ENCODE assay signal across 17 cellular contexts in genomic region chr2:70827388-70827787, GRCh38. TPM values are rescaled to one million over a fixed set of nuclear protein-coding genes. Genes with fewer than 3 reads are reported as not detected.
A peak's percentile ranks its signal among the peaks of the same experiment; 100 is the strongest.
DNase-seq lines count a peak whose midpoint lies in the region; ATAC-seq and TF ChIP-seq lines count a peak whose summit lies in the region.
"Had no signal": no experiment of that assay in that cellular context is flagged by ENCODE, and none has a peak within 500 bp of the region (broad histone marks: within the 10 kb centered on the region; RNA-seq: fewer than 3 reads in every experiment).

No MANE protein-coding gene starts in this region.

- no peak overlapping the region for H3K4me3 Mint-ChIP-seq in T-helper 1 cell treated with Interleukin-12 subunit alpha and Interleukin-12 subunit beta and Interleukin-4 antibody, amounts not matched to agents 30 μg/mL and 1 μg/mL, for 36 hours
- no peak overlapping the region for H3K4me3 Mint-ChIP-seq in activated naive CD4-positive, alpha-beta T cell treated with anti-CD3 and anti-CD28 coated beads, Interleukin-2, amount 50 U/mL, for 24 hours
- no peak overlapping the region for H3K4me3 Mint-ChIP-seq in activated naive CD4-positive, alpha-beta T cell treated with anti-CD3 and anti-CD28 coated beads, Interleukin-2, amount 10 ng/mL, durations not matched to agents 7 days and 5 days
- peak overlapping the region; percentile 23 for H3K4me3 Mint-ChIP-seq in activated T-helper 17 cell treated with anti-CD3 and anti-CD28 coated beads, Interleukin-2, amount 50 U/mL, for 72 hours

- peak overlapping the region; percentile 77 for H3K27ac Mint-ChIP-seq in T-helper 1 cell treated with Interleukin-12 subunit alpha and Interleukin-12 subunit beta and Interleukin-4 antibody, amounts not matched to agents 30 μg/mL and 1 μg/mL, for 36 hours
- H3K27ac Mint-ChIP-seq in activated naive CD4-positive, alpha-beta T cell treated with anti-CD3 and anti-CD28 coated beads, Interleukin-2, amount 50 U/mL, for 24 hours = peak overlapping the region; percentile 53
- H3K27ac Mint-ChIP-seq in activated naive CD4-positive, alpha-beta T cell treated with anti-CD3 and anti-CD28 coated beads, Interleukin-2, amount 10 ng/mL, durations not matched to agents 7 days and 5 days = no peak overlapping the region
- H3K27ac Mint-ChIP-seq in activated T-helper 17 cell treated with anti-CD3 and anti-CD28 coated beads, Interleukin-2, amount 50 U/mL, for 72 hours = peak overlapping the region; percentile 43

- H3K9me3 ChIP-seq in osteoblast (ENCODE audit: low read depth, low read length) (no peaks in the 10 kb centered on the region), gastrocnemius medialis (no peaks in the 10 kb centered on the region)
- H3K9me3 ChIP-seq: Peyer's patch had no signal

- H3K27me3 ChIP-seq in osteoblast (ENCODE audit: insufficient read depth, low read length) = peaks cover 8% of the 10 kb centered on the region
- H3K27me3 ChIP-seq in gastrocnemius medialis = no peaks in the 10 kb centered on the region
- H3K27me3 ChIP-seq: Peyer's patch had no signal

- no peak for TF ChIP-seq CTCF in osteoblast (IDR thresholded peaks at IDR 0.05; ENCODE audit: extremely low read depth, low read depth, low read length)
- no peak for TF ChIP-seq CTCF in gastrocnemius medialis (IDR thresholded peaks at IDR 0.05 in 4 of 5, conservative IDR thresholded peaks at IDR 0.05 in 1 of 5)

- ATAC-seq in activated T-helper 17 cell treated with anti-CD3 and anti-CD28 coated beads, Interleukin-2, amount 50 U/mL, for 72 hours (replicated peaks) = no peak
- ATAC-seq in gastrocnemius medialis = no peak

- H3K27ac ChIP-seq in osteoblast (ENCODE audit: low read depth, low read length) = no peak overlapping the region
- H3K27ac ChIP-seq in gastrocnemius medialis = no peak overlapping the region
- H3K27ac ChIP-seq: Peyer's patch had no signal

- no peak for TF ChIP-seq POLR2A in gastrocnemius medialis (IDR thresholded peaks at IDR 0.05)

- in situ Hi-C loops in gastrocnemius medialis (cut with MboI; ENCODE audit: low sequenced_read_pairs in 4 of 4) = no loop called here

- H3K36me3 ChIP-seq in osteoblast (ENCODE audit: insufficient read depth, low read length) (no peaks in the 10 kb centered on the region), gastrocnemius medialis (no peaks in the 10 kb centered on the region)
- H3K36me3 ChIP-seq: Peyer's patch had no signal

- no peak overlapping the region for H2AFZ ChIP-seq in osteoblast (ENCODE audit: low read length)

- no peaks in the 10 kb centered on the region for H3K27me3 Mint-ChIP-seq in T-helper 1 cell treated with Interleukin-12 subunit alpha and Interleukin-12 subunit beta and Interleukin-4 antibody, amounts not matched to agents 30 μg/mL and 1 μg/mL, for 36 hours (ENCODE audit: low read depth)
- peaks cover 1% of the 10 kb centered on the region for H3K27me3 Mint-ChIP-seq in activated naive CD4-positive, alpha-beta T cell treated with anti-CD3 and anti-CD28 coated beads, Interleukin-2, amount 50 U/mL, for 24 hours
- peaks cover 17% of the 10 kb centered on the region for H3K27me3 Mint-ChIP-seq in activated naive CD4-positive, alpha-beta T cell treated with anti-CD3 and anti-CD28 coated beads, Interleukin-2, amount 10 ng/mL, durations not matched to agents 7 days and 5 days
- peaks cover 6% of the 10 kb centered on the region for H3K27me3 Mint-ChIP-seq in activated T-helper 17 cell treated with anti-CD3 and anti-CD28 coated beads, Interleukin-2, amount 50 U/mL, for 72 hours

- peaks cover 38% of the 10 kb centered on the region for H3K4me1 Mint-ChIP-seq in T-helper 1 cell treated with Interleukin-12 subunit alpha and Interleukin-12 subunit beta and Interleukin-4 antibody, amounts not matched to agents 30 μg/mL and 1 μg/mL, for 36 hours (ENCODE audit: low read depth)
- H3K4me1 Mint-ChIP-seq in activated naive CD4-positive, alpha-beta T cell treated with anti-CD3 and anti-CD28 coated beads, Interleukin-2, amount 50 U/mL, for 24 hours = peaks cover 15% of the 10 kb centered on the region
- peaks cover 28% of the 10 kb centered on the region for H3K4me1 Mint-ChIP-seq in activated naive CD4-positive, alpha-beta T cell treated with anti-CD3 and anti-CD28 coated beads, Interleukin-2, amount 10 ng/mL, durations not matched to agents 7 days and 5 days
- H3K4me1 Mint-ChIP-seq in activated T-helper 17 cell treated with anti-CD3 and anti-CD28 coated beads, Interleukin-2, amount 50 U/mL, for 72 hours = peaks cover 12% of the 10 kb centered on the region

- no peaks in the 10 kb centered on the region for H4K20me1 ChIP-seq in osteoblast (ENCODE audit: insufficient read depth, low read length)

- H3K36me3 Mint-ChIP-seq in T-helper 1 cell treated with Interleukin-12 subunit alpha and Interleukin-12 subunit beta and Interleukin-4 antibody, amounts not matched to agents 30 μg/mL and 1 μg/mL, for 36 hours (ENCODE audit: low read depth) = peaks cover 4% of the 10 kb centered on the region
- no peaks in the 10 kb centered on the region for H3K36me3 Mint-ChIP-seq in activated naive CD4-positive, alpha-beta T cell treated with anti-CD3 and anti-CD28 coated beads, Interleukin-2, amount 50 U/mL, for 24 hours
- no peaks in the 10 kb centered on the region for H3K36me3 Mint-ChIP-seq in activated naive CD4-positive, alpha-beta T cell treated with anti-CD3 and anti-CD28 coated beads, Interleukin-2, amount 10 ng/mL, durations not matched to agents 7 days and 5 days
- H3K36me3 Mint-ChIP-seq in activated T-helper 17 cell treated with anti-CD3 and anti-CD28 coated beads, Interleukin-2, amount 50 U/mL, for 72 hours (ENCODE audit: low read depth) = no peaks in the 10 kb centered on the region

- H3K4me2 ChIP-seq in osteoblast (ENCODE audit: insufficient read depth, low read length) = no peak overlapping the region

- DNase-seq in T-helper 1 cell = no peak
- no peak for DNase-seq in activated naive CD4-positive, alpha-beta T cell treated with anti-CD3 and anti-CD28 coated beads, Interleukin-2, amount 10 ng/mL, durations not matched to agents 7 days and 5 days
- peak; percentile 11 for DNase-seq in osteoblast (ENCODE audit: insufficient read length, low spot score, missing footprints)
- no peak for DNase-seq in gastrocnemius medialis
- DNase-seq in NCI-H1436 treated with DMSO at 0.1 percent for 48 hours (lab: John Stamatoyannopoulos, UW) = no peak
- DNase-seq: C1 segment of cervical spinal cord, COR-L47, NCI-H2029, NCI-H2171 treated with DMSO at 0.1 percent for 48 hours, NCI-H774, Peyer's patch had no signal

- intact Hi-C loops in gastrocnemius medialis (cut with DNase I; ENCODE audit: low total_unique reads) = no loop called here

- no peak overlapping the region for H3K4me3 ChIP-seq in osteoblast (ENCODE audit: insufficient read depth, low read length)
- H3K4me3 ChIP-seq in gastrocnemius medialis = no peak overlapping the region
- H3K4me3 ChIP-seq: Peyer's patch had no signal

- CTCF ChIA-PET in activated naive CD4-positive, alpha-beta T cell treated with anti-CD3 and anti-CD28 coated beads, Interleukin-2, amount 10 ng/mL, durations not matched to agents 7 days and 5 days (lab: Charles Lee) = no interaction called here

- H3K4me1 ChIP-seq in osteoblast (ENCODE audit: insufficient read depth, low read length) (no peaks in the 10 kb centered on the region), gastrocnemius medialis (no peaks in the 10 kb centered on the region)
- H3K4me1 ChIP-seq: Peyer's patch had no signal

- no peaks in the 10 kb centered on the region for H3K79me2 ChIP-seq in osteoblast (ENCODE audit: insufficient read depth, low read length)

- H3K9me3 Mint-ChIP-seq in T-helper 1 cell treated with Interleukin-12 subunit alpha and Interleukin-12 subunit beta and Interleukin-4 antibody, amounts not matched to agents 30 μg/mL and 1 μg/mL, for 36 hours = no peaks in the 10 kb centered on the region
- no peaks in the 10 kb centered on the region for H3K9me3 Mint-ChIP-seq in activated naive CD4-positive, alpha-beta T cell treated with anti-CD3 and anti-CD28 coated beads, Interleukin-2, amount 50 U/mL, for 24 hours
- no peaks in the 10 kb centered on the region for H3K9me3 Mint-ChIP-seq in activated naive CD4-positive, alpha-beta T cell treated with anti-CD3 and anti-CD28 coated beads, Interleukin-2, amount 10 ng/mL, durations not matched to agents 7 days and 5 days
- H3K9me3 Mint-ChIP-seq in activated T-helper 17 cell treated with anti-CD3 and anti-CD28 coated beads, Interleukin-2, amount 50 U/mL, for 72 hours = no peaks in the 10 kb centered on the region

RNA-seq across cellular contexts. Expression of gene CLEC4F, which starts 7.0 kb away (rescaled TPM):
- total RNA-seq in activated T-helper 17 cell treated with anti-CD3 and anti-CD28 coated beads, Interleukin-2, amount 50 U/mL, for 72 hours = under 1 TPM in 1 of 2 donors, not detected in 1; 0.35 TPM
- total RNA-seq in osteoblast (not detected in 2 replicates), gastrocnemius medialis (under 1 TPM in 1 of 4 donors, not detected in 3; 0.59 TPM)
- total RNA-seq: A172, H7, NCI-H460 had no signal

RNA-seq across cellular contexts. Expression of gene CD207, which starts 8.2 kb away (rescaled TPM):
- total RNA-seq in activated T-helper 17 cell treated with anti-CD3 and anti-CD28 coated beads, Interleukin-2, amount 50 U/mL, for 72 hours = not detected
- total RNA-seq in osteoblast (not detected in 2 replicates), gastrocnemius medialis (not detected)
- total RNA-seq: A172, H7, NCI-H460, Peyer's patch had no signal

RNA-seq across cellular contexts. Expression of gene FIGLA, which starts 36.9 kb away (rescaled TPM):
- total RNA-seq in activated T-helper 17 cell treated with anti-CD3 and anti-CD28 coated beads, Interleukin-2, amount 50 U/mL, for 72 hours = not detected
- not detected in 2 replicates for total RNA-seq in osteoblast
- not detected for total RNA-seq in gastrocnemius medialis
- total RNA-seq: A172, H7, NCI-H460, Peyer's patch had no signal

RNA-seq across cellular contexts. Expression of gene ADD2, which starts 59.4 kb away (rescaled TPM):
- total RNA-seq in activated T-helper 17 cell treated with anti-CD3 and anti-CD28 coated beads, Interleukin-2, amount 50 U/mL, for 72 hours = 1 to 10 TPM; 2.0 to 7.4 TPM
- total RNA-seq in osteoblast = not detected in 2 replicates
- total RNA-seq in gastrocnemius medialis = under 1 TPM; 0.20 to 0.75 (median 0.48) TPM
